ENCODE assay signal across 24 cellular contexts in the genomic region with DNA sequence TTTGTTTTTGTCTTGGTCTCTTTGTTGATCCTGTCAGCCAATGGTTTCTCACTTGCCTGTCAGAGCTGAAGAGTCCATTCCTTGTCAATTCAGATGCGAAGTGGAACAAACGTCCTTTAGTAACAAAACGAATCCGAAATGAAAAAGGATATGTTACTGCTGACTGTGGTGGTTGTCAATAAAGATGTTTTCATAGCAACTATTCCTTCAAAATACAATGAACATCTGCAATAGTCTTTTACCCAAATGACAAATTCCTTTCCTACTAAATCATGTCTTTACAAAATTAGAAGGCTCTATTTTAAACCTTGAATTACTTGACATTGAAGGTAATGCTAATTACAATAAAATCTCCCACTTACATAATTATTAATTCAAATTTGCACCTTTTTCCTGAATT.
"Had no signal": no experiment of that assay in that cellular context is flagged by ENCODE, and none has a peak within 500 bp of the region (broad histone marks: within the 10 kb centered on the region; RNA-seq: fewer than 3 reads in every experiment).

No MANE protein-coding gene starts in this region.

- H3K4me3 ChIP-seq: dorsolateral prefrontal cortex, lower lobe of right lung, skin epidermis, suprapubic skin, thyroid gland, upper lobe of left lung, uterus had no signal

- H3K9me3 ChIP-seq: lower lobe of right lung, suprapubic skin, thyroid gland, upper lobe of left lung, uterus had no signal

- H3K27me3 ChIP-seq: dorsolateral prefrontal cortex, foreskin keratinocyte, suprapubic skin, thyroid gland, upper lobe of left lung, uterus had no signal

- H3K36me3 ChIP-seq: lower lobe of right lung, suprapubic skin, thyroid gland, upper lobe of left lung, uterus had no signal

- H3K27ac ChIP-seq: dorsolateral prefrontal cortex, foreskin keratinocyte, lower lobe of right lung, suprapubic skin, thyroid gland, upper lobe of left lung, uterus had no signal

- H3K36me3 Mint-ChIP-seq: naive B cell had no signal

- H3K4me1 Mint-ChIP-seq: central memory CD8-positive, alpha-beta T cell had no signal

- H3K27me3 Mint-ChIP-seq: naive B cell, progenitor cell of endocrine pancreas had no signal

- H3K4me3 Mint-ChIP-seq: central memory CD8-positive, alpha-beta T cell; naive B cell; nephron had no signal

- H3K9me3 Mint-ChIP-seq: central memory CD8-positive, alpha-beta T cell; naive B cell; nephron had no signal

- DNase-seq: cortex of kidney; dorsolateral prefrontal cortex; effector CD8-positive, alpha-beta T cell; foreskin keratinocyte; head of caudate nucleus; hypothalamus; kidney glomerular epithelial cell; lower lobe of right lung; mesenchymal stem cell; naive B cell; stimulated activated CD4-positive, alpha-beta T cell treated with anti-CD3 and anti-CD28 coated beads, Interleukin-12 subunit alpha, Interleukin-12 subunit beta, amount 100 ng/mL, for 4 hours; stimulated activated naive CD4-positive, alpha-beta T cell treated with Interleukin-2 at 50 U/mL for 16 hours; thyroid gland; upper lobe of left lung; uterus had no signal

- H3K27ac Mint-ChIP-seq: naive B cell, nephron, progenitor cell of endocrine pancreas had no signal

- ATAC-seq: foreskin keratinocyte, left lobe of liver, lower lobe of right lung, sciatic nerve had no signal

- FAIRE-seq: bronchial epithelial cell, islet of Langerhans had no signal

- H3K4me1 ChIP-seq: foreskin keratinocyte, lower lobe of right lung, suprapubic skin, thyroid gland, upper lobe of left lung had no signal
